ENCODE assay signal across 8 cellular contexts in the genomic region with DNA sequence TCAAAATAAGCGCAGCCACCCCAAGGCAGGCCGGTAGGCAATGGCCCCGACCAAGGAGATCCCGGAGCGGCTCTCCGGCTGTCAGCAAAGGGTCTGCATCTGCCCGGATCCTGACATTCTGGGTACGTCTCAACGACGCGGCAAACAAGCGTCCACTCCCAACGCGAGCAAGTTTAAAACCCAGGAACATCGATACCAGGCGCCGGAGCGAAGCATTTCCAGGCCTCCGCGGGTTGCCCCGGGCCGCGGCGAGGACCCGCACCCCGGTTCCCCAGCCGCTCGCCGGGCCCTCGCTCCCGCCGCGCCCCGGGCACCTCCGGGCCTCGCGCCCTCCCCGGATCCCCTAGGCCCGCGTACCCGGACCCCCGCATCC. TPM values are rescaled to one million over a fixed set of nuclear protein-coding genes. Genes with fewer than 3 reads are reported as not detected.
DNase-seq lines count a peak whose midpoint lies in the region; ATAC-seq and TF ChIP-seq lines count a peak whose summit lies in the region.

No MANE protein-coding gene starts in this region.

- H3K27ac Mint-ChIP-seq in activated naive CD4-positive, alpha-beta T cell treated with anti-CD3 and anti-CD28 coated beads, Interleukin-2, amount 50 U/mL, for 72 hours: peak overlapping the region; percentile 83 to 98

- intact Hi-C loops in head of caudate nucleus (cut with DNase I): no loop called here

- peaks cover 0 to 5% of the 10 kb centered on the region in 2 donors for H3K36me3 Mint-ChIP-seq in activated naive CD4-positive, alpha-beta T cell treated with anti-CD3 and anti-CD28 coated beads, Interleukin-2, amount 50 U/mL, for 72 hours

- H3K9me3 Mint-ChIP-seq in activated naive CD4-positive, alpha-beta T cell treated with anti-CD3 and anti-CD28 coated beads, Interleukin-2, amount 50 U/mL, for 72 hours: no peaks in the 10 kb centered on the region

- DNase-seq in AG08396 (ENCODE audit: low spot score) (peak; percentile 65), head of caudate nucleus (peak in 40 of 42 donors; percentile 19 to 67 (median 41)), omental fat pad (ENCODE audit: low spot score) (peak; percentile 31)
- DNase-seq in activated naive CD4-positive, alpha-beta T cell treated with anti-CD3 and anti-CD28 coated beads, Interleukin-2, amount 50 U/mL, for 72 hours (ENCODE audit: low spot score in 2 of 2): peak; percentile 29 to 56

- ATAC-seq in GM18519 (IDR thresholded peaks at IDR 0.05; ENCODE audit: low FRiP score, unreplicated experiment) (peak; percentile 26), HG03097 (IDR thresholded peaks at IDR 0.05; ENCODE audit: low FRiP score, unreplicated experiment) (peak; percentile 34), omental fat pad (ENCODE audit: low FRiP score) (peak; percentile 25), GM18873 (IDR thresholded peaks at IDR 0.05; ENCODE audit: low FRiP score, unreplicated experiment) (no peak)
- peak; percentile 36 to 47 for ATAC-seq in activated naive CD4-positive, alpha-beta T cell treated with anti-CD3 and anti-CD28 coated beads, Interleukin-2, amount 50 U/mL, for 72 hours

- TF ChIP-seq CTCF in omental fat pad (IDR thresholded peaks at IDR 0.05): no peak

TF ChIP-seq in PFSK-1, 5 proteins besides CTCF, POLR2A, EP300 and RAD21:
- TF ChIP-seq TAF1 (IDR thresholded peaks at IDR 0.05; ENCODE audit: borderline replicate concordance, insufficient read depth, low read length): no peak
- peak; percentile 32; the same call in 1 of the 2 replicates for TF ChIP-seq SIN3A (IDR thresholded peaks at IDR 0.05; ENCODE audit: borderline replicate concordance, insufficient read depth, low read length)
- TF ChIP-seq, protein P1, sequence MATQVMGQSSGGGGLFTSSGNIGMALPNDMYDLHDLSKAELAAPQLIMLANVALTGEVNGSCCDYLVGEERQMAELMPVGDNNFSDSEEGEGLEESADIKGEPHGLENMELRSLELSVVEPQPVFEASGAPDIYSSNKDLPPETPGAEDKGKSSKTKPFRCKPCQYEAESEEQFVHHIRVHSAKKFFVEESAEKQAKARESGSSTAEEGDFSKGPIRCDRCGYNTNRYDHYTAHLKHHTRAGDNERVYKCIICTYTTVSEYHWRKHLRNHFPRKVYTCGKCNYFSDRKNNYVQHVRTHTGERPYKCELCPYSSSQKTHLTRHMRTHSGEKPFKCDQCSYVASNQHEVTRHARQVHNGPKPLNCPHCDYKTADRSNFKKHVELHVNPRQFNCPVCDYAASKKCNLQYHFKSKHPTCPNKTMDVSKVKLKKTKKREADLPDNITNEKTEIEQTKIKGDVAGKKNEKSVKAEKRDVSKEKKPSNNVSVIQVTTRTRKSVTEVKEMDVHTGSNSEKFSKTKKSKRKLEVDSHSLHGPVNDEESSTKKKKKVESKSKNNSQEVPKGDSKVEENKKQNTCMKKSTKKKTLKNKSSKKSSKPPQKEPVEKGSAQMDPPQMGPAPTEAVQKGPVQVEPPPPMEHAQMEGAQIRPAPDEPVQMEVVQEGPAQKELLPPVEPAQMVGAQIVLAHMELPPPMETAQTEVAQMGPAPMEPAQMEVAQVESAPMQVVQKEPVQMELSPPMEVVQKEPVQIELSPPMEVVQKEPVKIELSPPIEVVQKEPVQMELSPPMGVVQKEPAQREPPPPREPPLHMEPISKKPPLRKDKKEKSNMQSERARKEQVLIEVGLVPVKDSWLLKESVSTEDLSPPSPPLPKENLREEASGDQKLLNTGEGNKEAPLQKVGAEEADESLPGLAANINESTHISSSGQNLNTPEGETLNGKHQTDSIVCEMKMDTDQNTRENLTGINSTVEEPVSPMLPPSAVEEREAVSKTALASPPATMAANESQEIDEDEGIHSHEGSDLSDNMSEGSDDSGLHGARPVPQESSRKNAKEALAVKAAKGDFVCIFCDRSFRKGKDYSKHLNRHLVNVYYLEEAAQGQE (IDR thresholded peaks at IDR 0.05; ENCODE audit: insufficient read depth in 1 of 2, low read depth in 2 of 2, low read length in 2 of 2): no peak
- TF ChIP-seq FOXP2 (optimal IDR thresholded peaks at IDR 0.05; ENCODE audit: borderline replicate concordance, extremely low read depth, extremely low read length, insufficient read depth): no peak

RNA-seq across cellular contexts. Expression of gene URGCP, which starts 0.5 kb away (rescaled TPM):
- polyA plus RNA-seq in PFSK-1 (2012; ENCODE audit: insufficient read length, low read depth): 24.3 TPM
- 10 to 100 TPM; 16.4 to 26.3 TPM for total RNA-seq in activated naive CD4-positive, alpha-beta T cell treated with anti-CD3 and anti-CD28 coated beads, Interleukin-2, amount 50 U/mL, for 72 hours
- total RNA-seq in omental fat pad: 10 to 100 TPM; 25.2 to 45.3 (median 25.6) TPM

RNA-seq across cellular contexts. Expression of gene UBE2D4, which starts 20.3 kb away (rescaled TPM):
- 9.2 TPM for polyA plus RNA-seq in PFSK-1 (2012; ENCODE audit: insufficient read length, low read depth)
- total RNA-seq in activated naive CD4-positive, alpha-beta T cell treated with anti-CD3 and anti-CD28 coated beads, Interleukin-2, amount 50 U/mL, for 72 hours: 1 to 10 TPM; 3.3 to 7.5 TPM
- 10 to 100 TPM; 21.4 to 27.1 (median 24.2) TPM for total RNA-seq in omental fat pad

RNA-seq across cellular contexts. Expression of gene MRPS24, which starts 36.6 kb away (rescaled TPM):
- 315 TPM for polyA plus RNA-seq in PFSK-1 (2012; ENCODE audit: insufficient read length, low read depth)
- total RNA-seq in activated naive CD4-positive, alpha-beta T cell treated with anti-CD3 and anti-CD28 coated beads, Interleukin-2, amount 50 U/mL, for 72 hours: 100 to 1,000 TPM; 112 to 118 TPM
- 100 to 1,000 TPM in 1 of 4 donors, 10 to 100 TPM in 3; 69.8 to 109 (median 82.6) TPM for total RNA-seq in omental fat pad
